Comparison of ENCODE assay signal across 9 cellular contexts in genomic region chr20:33662172-33662571, GRCh38. TPM values are rescaled to one million over a fixed set of nuclear protein-coding genes. Genes with fewer than 3 reads are reported as not detected.
DNase-seq lines count a peak whose midpoint lies in the region; ATAC-seq, FAIRE-seq and TF ChIP-seq lines count a peak whose summit lies in the region.
"Had no signal": no experiment of that assay in that cellular context is flagged by ENCODE, and none has a peak within 500 bp of the region (broad histone marks: within the 10 kb centered on the region; RNA-seq: fewer than 3 reads in every experiment).

TSS of gene C20orf144 (plus strand) at chr20:33662327. CDS start at chr20:33662346, 19 bp downstream.

- H2AFZ ChIP-seq in GM12878 (ENCODE audit: control insufficient read depth, low read depth, low read length), result peak within 1 kb of the TSS; percentile 91

- peaks cover 12% of the 10 kb centered on the region for H3K36me3 Mint-ChIP-seq in activated T-cell treated with anti-CD3 and anti-CD28 coated beads, Interleukin-2, amount 50 U/mL, for 24 hours (ENCODE audit: low read depth)

- intact Hi-C loops in GM12878 (cut with micrococcal nuclease; ENCODE audit: unreplicated experiment) (loop anchor here (10.0 kb wide), 1 partner anchor 463 kb away; no protein-coding TSS in a partner anchor), lower leg skin (cut with DNase I; ENCODE audit: low total_unique reads) (loop anchor here (5.0 kb wide), 1 partner anchor 200 kb away; no protein-coding TSS in a partner anchor), thyroid gland (cut with DNase I) (no loop called here)

- peak within 1 kb of the TSS; percentile 99 for H3K4me2 ChIP-seq in GM12878 (ENCODE audit: control insufficient read depth, insufficient read depth)

- CTCF ChIA-PET in GM12878 (lab: Yijun Ruan, JAX), result interaction anchor here (3.2 kb wide), 1 partner anchor 8 kb away, joined by 20 read pairs; no protein-coding TSS in a partner anchor

- no peak for DNase-seq in activated T-cell treated with anti-CD3 and anti-CD28 coated beads, Interleukin-2, amount 50 U/mL, for 24 hours
- no peak for DNase-seq in activated T-cell treated with anti-CD3 and anti-CD28 coated beads, Interleukin-2, amount 50 U/mL, for 1 hour
- DNase-seq in GM12878 (ENCODE audit: low read depth, low spot score) (no peak), lower leg skin (ENCODE audit: low spot score in 2 of 2) (no peak), thyroid gland (no peak), globus pallidus (ENCODE audit: low spot score) (no peak), HTR-8/SVneo (ENCODE audit: insufficient read length, low spot score) (no peak)
- DNase-seq: anterior cingulate cortex had no signal

- H3K27ac ChIP-seq in GM12878 (ENCODE audit: control insufficient read depth, insufficient read depth), result peak within 1 kb of the TSS; percentile 88
- peak within 1 kb of the TSS in 2 of 3 donors; percentile 83 to 89 for H3K27ac ChIP-seq in thyroid gland

- peak within 1 kb of the TSS; percentile 78 for H3K9ac ChIP-seq in GM12878 (ENCODE audit: control insufficient read depth, insufficient read depth, low read length)

- in situ Hi-C loops in GM12878 (cut with MboI), result no loop called here

- FAIRE-seq in GM12878 (lab: Jason Lieb, UNC) (no peak), HTR-8/SVneo (lab: Jason Lieb, UNC) (no peak)

- no peaks in the 10 kb centered on the region for H3K9me3 Mint-ChIP-seq in activated T-cell treated with anti-CD3 and anti-CD28 coated beads, Interleukin-2, amount 50 U/mL, for 24 hours

- peaks cover 29% of the 10 kb centered on the region for H3K4me1 Mint-ChIP-seq in activated T-cell treated with anti-CD3 and anti-CD28 coated beads, Interleukin-2, amount 50 U/mL, for 24 hours (ENCODE audit: low read depth)

- RAD21 ChIA-PET in GM12878 (lab: Charles Lee; ENCODE audit: unreplicated experiment), result no interaction called here

- ATAC-seq in GM12878, result no peak
- ATAC-seq in GM19035 (IDR thresholded peaks at IDR 0.05; ENCODE audit: unreplicated experiment), result no peak

- no peak for TF ChIP-seq EP300 in GM12878 (IDR thresholded peaks at IDR 0.05; ENCODE audit: borderline replicate concordance in 1 of 2, control insufficient read depth in 1 of 2, low read depth in 2 of 2, low read length in 2 of 2)

- no TSS peak for BruUV-seq in GM12878 (replicated peaks; lab: Mats Ljungman, UMichigan)

- H3K4me3 Mint-ChIP-seq in activated T-cell treated with anti-CD3 and anti-CD28 coated beads, Interleukin-2, amount 50 U/mL, for 24 hours, result peak within 1 kb of the TSS; percentile 84

- no peaks in the 10 kb centered on the region for H3K9me3 ChIP-seq in GM12878 (replicated peaks; ENCODE audit: control insufficient read depth, insufficient read depth, low read length)
- H3K9me3 ChIP-seq in thyroid gland, result no peaks in the 10 kb centered on the region

- H3K27ac Mint-ChIP-seq in activated T-cell treated with anti-CD3 and anti-CD28 coated beads, Interleukin-2, amount 50 U/mL, for 24 hours, result peak within 1 kb of the TSS; percentile 91

- SMC1A ChIA-PET in GM12878 (lab: Charles Lee; ENCODE audit: uncharacterized antibody, unreplicated experiment), result interaction anchor here (1.4 to 1.9 kb wide), 2 partner anchors 9 to 30 kb away, joined by 3 to 9 read pairs; no protein-coding TSS in a partner anchor

- TF ChIP-seq POLR2A in GM12878 (IDR thresholded peaks at IDR 0.05; ENCODE audit: low read depth, low read length), result no peak
- TF ChIP-seq POLR2A in lower leg skin (IDR thresholded peaks at IDR 0.05), result no peak
- TF ChIP-seq POLR2A in thyroid gland (IDR thresholded peaks at IDR 0.05), result no peak

- H3K79me2 ChIP-seq in GM12878 (ENCODE audit: control insufficient read depth, insufficient read depth, low read length), result no peaks in the 10 kb centered on the region

- TF ChIP-seq CTCF in GM12878 (IDR thresholded peaks at IDR 0.05 in 2 of 3, conservative IDR thresholded peaks at IDR 0.05 in 1 of 3; ENCODE audit: control insufficient read depth in 2 of 3, extremely low read depth in 1 of 3, insufficient read depth in 1 of 3, low read depth in 3 of 3, low read length in 3 of 3) (no peak), lower leg skin (IDR thresholded peaks at IDR 0.05) (no peak), thyroid gland (IDR thresholded peaks at IDR 0.05) (no peak)

- POLR2A ChIA-PET in GM12878 (lab: Charles Lee), result interaction anchor here (1.6 kb wide), 1 partner anchor 446 kb away, joined by 3 read pairs; no protein-coding TSS in a partner anchor

- peak within 1 kb of the TSS; percentile 87 for H3K4me3 ChIP-seq in GM12878
- peak within 1 kb of the TSS; percentile 54 for H3K4me3 ChIP-seq in lower leg skin (ENCODE audit: low read depth, poor library complexity, severe bottlenecking)
- H3K4me3 ChIP-seq in thyroid gland (replicated peaks in 1 of 3), result peak within 1 kb of the TSS; percentile 36 to 66 (median 54)

- H3K27me3 ChIP-seq in GM12878 (replicated peaks in 1 of 2; ENCODE audit: control insufficient read depth in 2 of 2, insufficient read depth in 2 of 2, low read length in 1 of 2) (no peaks in the 10 kb centered on the region), thyroid gland (no peaks in the 10 kb centered on the region)

- TF ChIP-seq RAD21 in GM12878 (IDR thresholded peaks at IDR 0.05; ENCODE audit: insufficient read depth, low read depth, low read length), result no peak

- no peaks in the 10 kb centered on the region for H3K36me3 ChIP-seq in GM12878 (ENCODE audit: control insufficient read depth in 2 of 2, insufficient read depth in 2 of 2, low read length in 1 of 2)
- H3K36me3 ChIP-seq in thyroid gland, result peaks cover 11 to 12% of the 10 kb centered on the region in 2 donors

- whole genome bisulfite sequencing in GM12878 (ENCODE audit: insufficient coverage, insufficient replicate concordance, low lambda C conversion rate, missing lambda C conversion rate), result 90% methylated on average over 10 of the region's 10 CpGs
- 93 to 94% methylated on average over 8 to 10 of the region's 10 CpGs for WGBS in lower leg skin, 2 donors
- WGBS in thyroid gland, 2 donors, result 90 to 94% methylated on average over 10 of the region's 10 CpGs

- no peaks in the 10 kb centered on the region for H4K20me1 ChIP-seq in GM12878 (ENCODE audit: control insufficient read depth, insufficient read depth)

- no peaks in the 10 kb centered on the region for H3K27me3 Mint-ChIP-seq in activated T-cell treated with anti-CD3 and anti-CD28 coated beads, Interleukin-2, amount 50 U/mL, for 24 hours

- H3K4me1 ChIP-seq in GM12878 (ENCODE audit: control insufficient read depth, insufficient read depth, low read length), result peaks cover 22% of the 10 kb centered on the region
- H3K4me1 ChIP-seq in thyroid gland, result peaks cover 10 to 22% of the 10 kb centered on the region in 2 donors

TF ChIP-seq in GM12878, 131 proteins besides CTCF, POLR2A, EP300 and RAD21 (continues in another document):
- TF ChIP-seq NFYA (IDR thresholded peaks at IDR 0.05; ENCODE audit: borderline replicate concordance, low read depth, low read length) (no peak), POLR2AphosphoS5 (IDR thresholded peaks at IDR 0.05; ENCODE audit: low read length) (no peak), KAT2A (conservative IDR thresholded peaks at IDR 0.05; ENCODE audit: control insufficient read depth, low read depth, low read length) (no peak), ZNF687 (IDR thresholded peaks at IDR 0.05) (no peak)

RNA-seq across cellular contexts. Expression of gene C20orf144, which starts in this region (rescaled TPM):
- total RNA-seq in GM12878 (2013; cell fraction: nucleolus; rRNA removed), result 0.38 and 0.54 TPM in 2 replicates
- total RNA-seq in GM12878 (2014; rRNA removed), result 0.27 TPM in 1 of 2 replicates, not detected in the other
- 0.05 and 0.13 TPM in 2 replicates for total RNA-seq in GM12878 (2014; rRNA removed; fragmentation: Illumina TruSeq; extraction: Trizol)
- total RNA-seq in GM12878 (2021), result 0.11 and 0.23 TPM in 2 replicates
- polyA plus RNA-seq in GM12878 (2011; ENCODE audit: low read depth), result not detected
- 0.07 and 0.12 TPM in 2 replicates for polyA plus RNA-seq in GM12878 (2011; rRNA removed)
- polyA plus RNA-seq in GM12878 (2011; cell fraction: cytosol; rRNA removed), result 0.10 and 0.22 TPM in 2 replicates
- polyA plus RNA-seq in GM12878 (2011; cell fraction: nucleus; rRNA removed), result 0.25 and 0.38 TPM in 2 replicates
- polyA plus RNA-seq in GM12878 (2012), result 0.13 and 0.15 TPM in 2 replicates
- polyA plus RNA-seq in GM12878 (2014; fragmentation: Illumina TruSeq; extraction: Trizol), result 0.17 and 0.24 TPM in 2 replicates
- polyA plus RNA-seq in GM12878 (2014; fragmentation: Nextera tagmentation; extraction: Ambion mirVana), result under 1 TPM in 1 of 2 experiments, not detected in 1; 0.04 TPM
- 0.27 and 0.61 TPM in 2 replicates for polyA plus RNA-seq in GM12878 (2014; rRNA removed)
- polyA plus RNA-seq in GM12878 (2016; fragmentation: Nextera tagmentation; extraction: Ambion mirVana), result under 1 TPM; 0.32 to 0.62 TPM
- polyA minus RNA-seq in GM12878 (2011; rRNA and poly(A)+ RNA removed), result 1.0 and 1.1 TPM in 2 replicates
- polyA minus RNA-seq in GM12878 (2011; cell fraction: cytosol; rRNA and poly(A)+ RNA removed), result 0.53 TPM in 1 of 2 replicates, not detected in the other
- polyA minus RNA-seq in GM12878 (2011; cell fraction: nucleus; rRNA and poly(A)+ RNA removed), result 1.1 and 1.3 TPM in 2 replicates
- not detected for total RNA-seq in lower leg skin
- total RNA-seq in thyroid gland, result under 1 TPM in 1 of 4 donors, not detected in 3; 0.13 TPM
